8 cellular contexts compared by ENCODE assay signal in genomic region chr2:171922230-171923022, GRCh38. TPM values are rescaled to one million over a fixed set of nuclear protein-coding genes. Genes with fewer than 3 reads are reported as not detected.
DNase-seq lines count a peak whose midpoint lies in the region; ATAC-seq and TF ChIP-seq lines count a peak whose summit lies in the region.

Gene HAT1, plus strand, starts transcription at chr2:171922461. Its CDS starts 40 bp downstream, at chr2:171922501.

- peaks cover 45% of the 10 kb centered on the region for H3K4me1 Mint-ChIP-seq in CD8-positive, alpha-beta T cell (ENCODE audit: low read depth)

- peak within 1 kb of the TSS; percentile 98 for H3K4me3 Mint-ChIP-seq in CD8-positive, alpha-beta T cell

- peak within 1 kb of the TSS; percentile 94 for H3K27ac ChIP-seq in CD8-positive, alpha-beta T cell (ENCODE audit: low read depth, low read length)
- H3K27ac ChIP-seq in lower lobe of right lung, result peak within 1 kb of the TSS; percentile 91

- peak within 1 kb of the TSS; percentile 82 for H3K4me3 ChIP-seq in CD8-positive, alpha-beta T cell (ENCODE audit: low read depth, low read length)
- peak within 1 kb of the TSS; percentile 82 for H3K4me3 ChIP-seq in lower lobe of right lung

- intact Hi-C loops in CD8-positive, alpha-beta T cell (cut with DNase I, micrococcal nuclease), result loop anchor here (1.0 to 10.0 kb wide), 13 partner anchors 28 to 993 kb away; partner anchors contain the start of genes DCAF17 (in 2 of the 2), DYNC1I2 (in 2 of the 2), ITGA6 (in 2 of the 2) and METAP1D (in 2 of the 2)
- intact Hi-C loops in lower lobe of right lung (cut with DNase I), result no loop called here

- POLR2A ChIA-PET in CD8-positive, alpha-beta T cell (lab: Charles Lee), result interaction anchor here (0.7 to 2.0 kb wide), 6 partner anchors 9 to 125 kb away, joined by 3 to 6 read pairs (median 3); partner anchors contain the start of gene SLC25A12

- H3K36me3 Mint-ChIP-seq in CD8-positive, alpha-beta T cell, result peaks cover 23% of the 10 kb centered on the region

- no peaks in the 10 kb centered on the region for H3K9me3 Mint-ChIP-seq in CD8-positive, alpha-beta T cell

- H3K9me3 ChIP-seq in CD8-positive, alpha-beta T cell (ENCODE audit: low read length), result no peaks in the 10 kb centered on the region
- no peaks in the 10 kb centered on the region for H3K9me3 ChIP-seq in lower lobe of right lung

- H3K36me3 ChIP-seq in CD8-positive, alpha-beta T cell (ENCODE audit: insufficient read depth, low read length), result no peaks in the 10 kb centered on the region
- H3K36me3 ChIP-seq in lower lobe of right lung, result peaks cover 22% of the 10 kb centered on the region

- no peaks in the 10 kb centered on the region for H3K27me3 ChIP-seq in CD8-positive, alpha-beta T cell (ENCODE audit: insufficient read depth, low read length)
- H3K27me3 ChIP-seq in lower lobe of right lung (ENCODE audit: low read depth), result no peaks in the 10 kb centered on the region

- DNase-seq in CD8-positive, alpha-beta T cell, result peak; percentile 94 to 98 (median 96)
- peak; percentile 85 for DNase-seq in HS-27A (ENCODE audit: low read depth)
- DNase-seq in NK-92 (lab: John Stamatoyannopoulos, UW; ENCODE audit: unreplicated experiment), result peak; percentile 80
- peak; percentile 94 to 95 for DNase-seq in activated CD8-positive, alpha-beta memory T cell treated with anti-CD3 and anti-CD28 coated beads for 1 hour (ENCODE audit: extremely low read depth in 1 of 2, low read depth in 1 of 2)
- DNase-seq in effector CD4-positive, alpha-beta T cell, result peak; percentile 96
- peak; percentile 98 for DNase-seq in lower lobe of right lung
- peak; percentile 97 for DNase-seq in stimulated activated CD4-positive, alpha-beta T cell treated with anti-CD3 and anti-CD28 coated beads, TNF-alpha, amount 100 ng/mL, for 24 hours (ENCODE audit: low read depth in 3 of 3)

- H3K27ac Mint-ChIP-seq in CD8-positive, alpha-beta T cell, result peak within 1 kb of the TSS; percentile 97

- no peaks in the 10 kb centered on the region for H3K27me3 Mint-ChIP-seq in CD8-positive, alpha-beta T cell (ENCODE audit: low read depth)

- TF ChIP-seq CTCF in CD8-positive, alpha-beta T cell (IDR thresholded peaks at IDR 0.05), result no peak
- TF ChIP-seq CTCF in lower lobe of right lung (IDR thresholded peaks at IDR 0.05), result no peak

- CTCF ChIA-PET in CD8-positive, alpha-beta T cell (lab: Charles Lee), result interaction anchor here (0.7 to 1.1 kb wide), 2 partner anchors 10 to 184 kb away, joined by 3 read pairs; no protein-coding TSS in a partner anchor

- peak; percentile 98 for ATAC-seq in CD8-positive, alpha-beta T cell
- peak; percentile 97 for ATAC-seq in GM19467 (IDR thresholded peaks at IDR 0.05; ENCODE audit: unreplicated experiment)
- ATAC-seq in lower lobe of right lung, result peak; percentile 99 to 100

- peaks cover 21% of the 10 kb centered on the region for H3K4me1 ChIP-seq in CD8-positive, alpha-beta T cell (ENCODE audit: insufficient read depth, low read length)
- peaks cover 34% of the 10 kb centered on the region for H3K4me1 ChIP-seq in lower lobe of right lung

RNA-seq across cellular contexts. Expression of gene HAT1, which starts in this region (rescaled TPM):
- total RNA-seq in CD8-positive, alpha-beta T cell, result 10 to 100 TPM; 29.5 to 30.2 TPM
- 26.5 TPM for total RNA-seq in lower lobe of right lung

Comparison
In these comparisons a context has a peak if more than half of its experiments do, and no peak if none do; other contexts are left out.
1. Peak in every context shown above with its lines: DNase-seq, ATAC-seq, H3K4me3 ChIP-seq and H3K27ac ChIP-seq.